In genomic region chr10:133405272-133405671, GRCh38 we compare ENCODE assay signal across 25 cellular contexts. TPM values are rescaled to one million over a fixed set of nuclear protein-coding genes. Genes with fewer than 3 reads are reported as not detected.
DNase-seq lines count a peak whose midpoint lies in the region; ATAC-seq and TF ChIP-seq lines count a peak whose summit lies in the region.
"Had no signal": no experiment of that assay in that cellular context is flagged by ENCODE, and none has a peak within 500 bp of the region (broad histone marks: within the 10 kb centered on the region; RNA-seq: fewer than 3 reads in every experiment).

No MANE protein-coding gene starts in this region.

- intact Hi-C loops in CD8-positive, alpha-beta T cell (cut with DNase I, micrococcal nuclease): no loop called here

- H3K79me2 ChIP-seq in ACC112 (ENCODE audit: control insufficient read depth, insufficient read depth, low read length, unreplicated experiment): peaks cover 36% of the 10 kb centered on the region
- peaks cover 48% of the 10 kb centered on the region for H3K79me2 ChIP-seq in SK-N-SH (ENCODE audit: insufficient read depth)

- H3K4me1 ChIP-seq in ACC112 (ENCODE audit: control insufficient read depth, insufficient read depth, low read length, unreplicated experiment): peaks cover 14% of the 10 kb centered on the region
- no peaks in the 10 kb centered on the region for H3K4me1 ChIP-seq in CD8-positive, alpha-beta T cell (ENCODE audit: insufficient read depth, low read length)
- H3K4me1 ChIP-seq in SK-N-SH (ENCODE audit: control insufficient read depth in 1 of 2, insufficient read depth in 2 of 2, low read depth in 1 of 2, low read length in 1 of 2): peaks cover 0 to 12% of the 10 kb centered on the region in 2 experiments; a peak in 3 of 4 replicates
- H3K4me1 ChIP-seq: Peyer's patch, SJCRH30, suprapubic skin had no signal

- H3K27ac ChIP-seq in ACC112 (ENCODE audit: low read depth, low read length): peak overlapping the region; percentile 13; the same call in 1 of the 2 replicates
- no peak overlapping the region for H3K27ac ChIP-seq in CD8-positive, alpha-beta T cell (ENCODE audit: low read depth, low read length)
- peak overlapping the region in 1 of 2 experiments; percentile 60; a peak in 2 of 4 replicates for H3K27ac ChIP-seq in SK-N-SH (ENCODE audit: low read depth in 2 of 2, low read length in 1 of 2)
- H3K27ac ChIP-seq: dorsolateral prefrontal cortex, KMS-11, Peyer's patch, SJCRH30, suprapubic skin had no signal

- H3K4me3 ChIP-seq in ACC112 (ENCODE audit: low read depth, low read length) (no peak overlapping the region), SK-N-SH (ENCODE audit: low read depth in 2 of 2, low read length in 1 of 2) (no peak overlapping the region), foreskin fibroblast (ENCODE audit: low read depth in 1 of 2, low read length in 2 of 2) (no peak overlapping the region)
- no peak overlapping the region for H3K4me3 ChIP-seq in CD8-positive, alpha-beta T cell (ENCODE audit: low read depth, low read length)
- H3K4me3 ChIP-seq: dorsolateral prefrontal cortex, Peyer's patch, SJCRH30, suprapubic skin had no signal

- no peak overlapping the region for H3K4me3 Mint-ChIP-seq in CD8-positive, alpha-beta T cell
- H3K4me3 Mint-ChIP-seq: activated naive CD4-positive, alpha-beta T cell treated with anti-CD3 and anti-CD28 coated beads, Interleukin-2, amount 50 U/mL, for 24 hours; CD4-positive, alpha-beta T cell; central memory CD8-positive, alpha-beta T cell had no signal

- no peaks in the 10 kb centered on the region for H3K27me3 Mint-ChIP-seq in CD8-positive, alpha-beta T cell (ENCODE audit: low read depth)
- H3K27me3 Mint-ChIP-seq: activated naive CD4-positive, alpha-beta T cell treated with anti-CD3 and anti-CD28 coated beads, Interleukin-2, amount 50 U/mL, for 24 hours; CD4-positive, alpha-beta T cell; central memory CD8-positive, alpha-beta T cell had no signal

- H3K36me3 ChIP-seq in ACC112 (ENCODE audit: insufficient read depth, low read length): peaks cover 43% of the 10 kb centered on the region
- peaks cover 9% of the 10 kb centered on the region for H3K36me3 ChIP-seq in CD8-positive, alpha-beta T cell (ENCODE audit: insufficient read depth, low read length)
- peaks cover 51 to 57% of the 10 kb centered on the region in 2 experiments for H3K36me3 ChIP-seq in SK-N-SH (replicated peaks in 1 of 2; ENCODE audit: control insufficient read depth in 1 of 2, insufficient read depth in 2 of 2, low read length in 1 of 2)

- POLR2A ChIA-PET in CD8-positive, alpha-beta T cell (lab: Charles Lee): no interaction called here
- POLR2A ChIA-PET in SK-N-SH (lab: Yijun Ruan, JAX): no interaction called here

- H3F3A ChIP-seq in SK-N-SH (replicated peaks; ENCODE audit: insufficient read depth): peaks cover 18% of the 10 kb centered on the region

- H3K4me2 ChIP-seq in SK-N-SH: peak overlapping the region; percentile 26; the same call in 1 of the 2 replicates
- H3K4me2 ChIP-seq: KMS-11 had no signal

- H4K20me1 ChIP-seq in SK-N-SH (ENCODE audit: insufficient read depth): peaks cover 13% of the 10 kb centered on the region; the same call in 1 of the 2 replicates

- 28% methylated on average over 2 of the region's 2 CpGs for WGBS in SK-N-SH (ENCODE audit: low lambda C conversion rate)

- peak overlapping the region; percentile 6 for H3K27ac Mint-ChIP-seq in CD8-positive, alpha-beta T cell

- CTCF ChIA-PET in CD8-positive, alpha-beta T cell (lab: Charles Lee): no interaction called here
- CTCF ChIA-PET in SK-N-SH (lab: Yijun Ruan, JAX): no interaction called here

- no peaks in the 10 kb centered on the region for H3K27me3 ChIP-seq in ACC112 (ENCODE audit: insufficient read depth, low read length)
- H3K27me3 ChIP-seq in CD8-positive, alpha-beta T cell (ENCODE audit: insufficient read depth, low read length): no peaks in the 10 kb centered on the region
- H3K27me3 ChIP-seq in SK-N-SH (ENCODE audit: insufficient read depth): no peaks in the 10 kb centered on the region
- H3K27me3 ChIP-seq: dorsolateral prefrontal cortex, Peyer's patch, SJCRH30, suprapubic skin had no signal

- no peaks in the 10 kb centered on the region for H3K9me2 ChIP-seq in SK-N-SH

- no peak for TF ChIP-seq CTCF in CD8-positive, alpha-beta T cell (IDR thresholded peaks at IDR 0.05)
- TF ChIP-seq CTCF in SK-N-SH (IDR thresholded peaks at IDR 0.05) (no peak), foreskin fibroblast (IDR thresholded peaks at IDR 0.05; ENCODE audit: low read depth, low read length) (no peak)

- peaks cover 50% of the 10 kb centered on the region for H3K4me1 Mint-ChIP-seq in CD8-positive, alpha-beta T cell (ENCODE audit: low read depth)

- no peak for ATAC-seq in CD8-positive, alpha-beta T cell
- ATAC-seq in HG03025 (IDR thresholded peaks at IDR 0.05; ENCODE audit: low FRiP score, unreplicated experiment): no peak

- no peak overlapping the region for H3K9ac ChIP-seq in SK-N-SH
- H3K9ac ChIP-seq: KMS-11 had no signal

- DNase-seq in CD8-positive, alpha-beta T cell: no peak
- DNase-seq in SK-N-SH (no peak), kidney tubule cell (ENCODE audit: low spot score) (peak; percentile 54), NCI-H2196 treated with DMSO at 0.1 percent for 48 hours (lab: John Stamatoyannopoulos, UW; ENCODE audit: unreplicated experiment) (no peak), UCSD-AML1 (lab: John Stamatoyannopoulos, UW; ENCODE audit: unreplicated experiment) (no peak), foreskin fibroblast (no peak)
- DNase-seq: activated CD4-positive, alpha-beta T cell treated with anti-CD3 and anti-CD28 coated beads for 48 hours; CD4-positive, alpha-beta T cell; dorsolateral prefrontal cortex; MV-4-11; NCI-H146; NCI-H2171; NCI-H524 treated with DMSO at 0.1 percent for 48 hours; occipital lobe; Peyer's patch; retina; SJCRH30; stimulated activated CD4-positive, alpha-beta T cell treated with anti-CD3 and anti-CD28 coated beads, Interleukin-2, amount 100 ng/mL, for 48 hours had no signal

- peak in 1 of 2 experiments; percentile 11; a peak in 1 of 4 replicates for TF ChIP-seq EP300 in SK-N-SH (IDR thresholded peaks at IDR 0.05; ENCODE audit: borderline replicate concordance in 1 of 2, low read depth in 1 of 2, low read length in 1 of 2)

- peaks cover 84% of the 10 kb centered on the region for H3K36me3 Mint-ChIP-seq in CD8-positive, alpha-beta T cell

- no peaks in the 10 kb centered on the region for H3K9me3 Mint-ChIP-seq in CD8-positive, alpha-beta T cell
- H3K9me3 Mint-ChIP-seq: activated naive CD4-positive, alpha-beta T cell treated with anti-CD3 and anti-CD28 coated beads, Interleukin-2, amount 50 U/mL, for 24 hours; CD4-positive, alpha-beta T cell; central memory CD8-positive, alpha-beta T cell had no signal

- no peak for TF ChIP-seq RAD21 in SK-N-SH (IDR thresholded peaks at IDR 0.05; ENCODE audit: low read length)

- no peaks in the 10 kb centered on the region for H3K9me3 ChIP-seq in CD8-positive, alpha-beta T cell (ENCODE audit: low read length)
- 0 out of 2 replicates have a peak, but pooled peaks cover under 1% of the 10 kb centered on the region for H3K9me3 ChIP-seq in SK-N-SH
- H3K9me3 ChIP-seq: Peyer's patch, SJCRH30, suprapubic skin had no signal

- no peak overlapping the region for H2AFZ ChIP-seq in ACC112 (ENCODE audit: low read length, unreplicated experiment)
- H2AFZ ChIP-seq in SK-N-SH (ENCODE audit: low read depth): no peak overlapping the region

TF ChIP-seq in SK-N-SH, 30 proteins besides CTCF, POLR2A, EP300 and RAD21 (continues in another document):
- TF ChIP-seq NRF1 (IDR thresholded peaks at IDR 0.05; ENCODE audit: low read depth, low read length) (no peak), NFIC (IDR thresholded peaks at IDR 0.05; ENCODE audit: borderline replicate concordance) (no peak), CHD2 (IDR thresholded peaks at IDR 0.05; ENCODE audit: low read length, partially characterized antibody) (no peak), PBX3 (IDR thresholded peaks at IDR 0.05) (peak; percentile 64), MAX (IDR thresholded peaks at IDR 0.05; ENCODE audit: low read depth) (no peak), TAF1 (IDR thresholded peaks at IDR 0.05; ENCODE audit: borderline replicate concordance, low read depth, low read length) (no peak), JUND (IDR thresholded peaks at IDR 0.05) (peak; percentile 35), EZH2phosphoT487 (IDR thresholded peaks at IDR 0.05; ENCODE audit: borderline replicate concordance, low read depth) (no peak), ELF1 (IDR thresholded peaks at IDR 0.05) (no peak), YY1 (IDR thresholded peaks at IDR 0.05; ENCODE audit: low read depth) (no peak)

RNA-seq across cellular contexts. Expression of gene MTG1, which starts 11.3 kb away (rescaled TPM):
- 10 to 100 TPM; 30.2 to 31.0 TPM for total RNA-seq in CD8-positive, alpha-beta T cell
- 86.4 and 90.7 TPM in 2 replicates for polyA plus RNA-seq in SK-N-SH (2012; rRNA removed)
- 37.8 and 49.0 TPM in 2 replicates for polyA plus RNA-seq in SK-N-SH (2012; cell fraction: cytosol; rRNA removed)
- polyA plus RNA-seq in SK-N-SH (2012; cell fraction: nucleus; rRNA removed): 284 and 357 TPM in 2 replicates

RNA-seq across cellular contexts. Expression of gene SPRN, which starts 19.2 kb away (rescaled TPM):
- total RNA-seq in CD8-positive, alpha-beta T cell: not detected
- 0.78 and 1.2 TPM in 2 replicates for polyA plus RNA-seq in SK-N-SH (2012; rRNA removed)
- 0.46 and 0.55 TPM in 2 replicates for polyA plus RNA-seq in SK-N-SH (2012; cell fraction: cytosol; rRNA removed)
- polyA plus RNA-seq in SK-N-SH (2012; cell fraction: nucleus; rRNA removed): 0.32 and 0.43 TPM in 2 replicates
- total RNA-seq: CD4-positive, alpha-beta T cell; H4; SJCRH30 had no signal

RNA-seq across cellular contexts. Expression of gene PAOX, which starts 26.2 kb away (rescaled TPM):
- total RNA-seq in CD8-positive, alpha-beta T cell: 1 to 10 TPM; 2.4 to 3.5 TPM
- polyA plus RNA-seq in SK-N-SH (2012; rRNA removed): 6.2 and 6.6 TPM in 2 replicates
- polyA plus RNA-seq in SK-N-SH (2012; cell fraction: cytosol; rRNA removed): 3.1 and 5.0 TPM in 2 replicates
- polyA plus RNA-seq in SK-N-SH (2012; cell fraction: nucleus; rRNA removed): 12.6 and 16.0 TPM in 2 replicates
- total RNA-seq: H4, SJCRH30 had no signal

RNA-seq across cellular contexts. Expression of gene ECHS1, which starts 32.1 kb away (rescaled TPM):
- 1 to 10 TPM; 7.9 to 8.5 TPM for total RNA-seq in CD8-positive, alpha-beta T cell
- 72.1 and 97.8 TPM in 2 replicates for polyA plus RNA-seq in SK-N-SH (2012; rRNA removed)
- 77.3 and 91.6 TPM in 2 replicates for polyA plus RNA-seq in SK-N-SH (2012; cell fraction: cytosol; rRNA removed)
- polyA plus RNA-seq in SK-N-SH (2012; cell fraction: nucleus; rRNA removed): 58.6 and 68.8 TPM in 2 replicates

RNA-seq across cellular contexts. Expression of gene FUOM, which starts 47.5 kb away (rescaled TPM):
- 1 to 10 TPM; 7.9 to 10.0 TPM for total RNA-seq in CD8-positive, alpha-beta T cell
- polyA plus RNA-seq in SK-N-SH (2012; rRNA removed): 25.3 and 32.5 TPM in 2 replicates
- polyA plus RNA-seq in SK-N-SH (2012; cell fraction: cytosol; rRNA removed): 18.1 and 23.5 TPM in 2 replicates
- 20.0 and 23.3 TPM in 2 replicates for polyA plus RNA-seq in SK-N-SH (2012; cell fraction: nucleus; rRNA removed)
- total RNA-seq: SJCRH30 had no signal
